In the genomic region with DNA sequence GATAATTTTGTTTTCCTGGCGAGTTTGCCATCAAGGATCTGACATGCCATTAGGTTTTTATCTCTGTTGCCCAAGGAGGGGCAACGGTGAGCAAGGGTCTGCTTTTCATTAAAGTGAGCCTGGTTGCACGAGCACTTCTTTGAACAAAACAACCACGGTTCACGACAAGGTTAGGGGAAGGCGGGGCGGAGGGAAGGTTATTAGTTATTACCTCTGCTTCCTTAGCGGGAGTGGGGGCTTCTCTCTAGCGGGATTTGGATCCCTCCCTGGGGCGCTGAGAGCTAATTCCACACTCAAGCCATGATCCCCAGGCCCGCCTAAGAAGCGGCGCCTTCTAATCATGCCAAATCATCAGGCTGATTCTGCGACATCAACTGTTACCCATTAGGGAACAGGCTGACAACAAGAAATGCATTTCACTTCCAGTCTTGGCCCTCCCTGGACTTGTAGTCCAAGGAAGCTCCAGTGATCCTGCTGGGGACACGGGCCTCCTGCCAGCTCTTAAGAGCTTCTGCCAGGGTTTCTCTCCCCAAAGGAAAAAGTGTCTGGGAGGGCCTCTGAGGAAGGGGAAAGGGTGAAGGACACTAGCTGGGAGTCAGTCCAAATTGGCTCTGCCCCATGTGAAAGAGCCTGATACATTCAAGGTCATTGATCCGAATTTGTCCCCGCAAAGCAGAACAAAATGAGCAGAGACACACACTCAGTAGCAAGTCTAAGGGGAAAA, we compare ENCODE assay signal across 18 cellular contexts.
A peak's percentile ranks its signal among the peaks of the same experiment; 100 is the strongest.
DNase-seq lines count a peak whose midpoint lies in the region; ATAC-seq and TF ChIP-seq lines count a peak whose summit lies in the region.
"Had no signal": no experiment of that assay in that cellular context is flagged by ENCODE, and none has a peak within 500 bp of the region (broad histone marks: within the 10 kb centered on the region; RNA-seq: fewer than 3 reads in every experiment).

No MANE protein-coding gene starts in this region.

- peak overlapping the region; percentile 74 for H3K27ac Mint-ChIP-seq in activated naive CD4-positive, alpha-beta T cell treated with anti-CD3 and anti-CD28 coated beads for 36 hours
- H3K27ac Mint-ChIP-seq: immature natural killer cell had no signal

- H3K9me3 ChIP-seq in duodenal mucosa (ENCODE audit: control insufficient read depth in 1 of 2, low read length in 2 of 2), result no peaks in the 10 kb centered on the region
- no peaks in the 10 kb centered on the region for H3K9me3 ChIP-seq in mesodermal cell (ENCODE audit: control insufficient read depth, low read length)
- H3K9me3 ChIP-seq in upper lobe of right lung, result no peaks in the 10 kb centered on the region
- no peaks in the 10 kb centered on the region for H3K9me3 ChIP-seq in aorta (ENCODE audit: control insufficient read depth, low read length)

- no peak for DNase-seq in activated naive CD4-positive, alpha-beta T cell treated with anti-CD3 and anti-CD28 coated beads for 36 hours
- no peak for DNase-seq in activated naive CD4-positive, alpha-beta T cell treated with anti-CD3 and anti-CD28 coated beads, Interleukin-2, amount 50 U/mL, for 16 hours
- DNase-seq in upper lobe of right lung (no peak), aorta (no peak), GF-D8 (lab: John Stamatoyannopoulos, UW) (no peak)
- DNase-seq: ACHN; activated CD4-positive, alpha-beta T cell treated with anti-CD3 and anti-CD28 coated beads for 1 hour; activated T-cell treated with anti-CD3 and anti-CD28 coated beads, Interleukin-2, amount 50 U/mL, for 24 hours; GM23248; immature natural killer cell; NCI-H1048; NCI-H345; stimulated activated CD4-positive, alpha-beta T cell treated with anti-CD3 and anti-CD28 coated beads, Interleukin-4, amount 100 ng/mL, for 24 hours; T-helper 2 cell had no signal

- ATAC-seq in upper lobe of right lung (peak; percentile 37), esophagus mucosa (no peak), aorta (ENCODE audit: low FRiP score) (no peak)

- CTCF ChIA-PET in activated naive CD4-positive, alpha-beta T cell treated with anti-CD3 and anti-CD28 coated beads for 36 hours (lab: Charles Lee), result interaction anchor here (1.2 kb wide), 1 partner anchor 26 kb away, joined by 4 read pairs; no protein-coding TSS in a partner anchor

- no peak overlapping the region for H3K9ac ChIP-seq in duodenal mucosa (ENCODE audit: low read depth in 1 of 2, low read length in 2 of 2)
- H3K9ac ChIP-seq: GM23248 had no signal

- no peak for TF ChIP-seq CTCF in upper lobe of right lung (IDR thresholded peaks at IDR 0.05)

- no peak overlapping the region for H3K4me3 Mint-ChIP-seq in activated naive CD4-positive, alpha-beta T cell treated with anti-CD3 and anti-CD28 coated beads for 36 hours
- H3K4me3 Mint-ChIP-seq: activated T-cell treated with anti-CD3 and anti-CD28 coated beads, Interleukin-2, amount 50 U/mL, for 24 hours; immature natural killer cell had no signal

- peaks cover 3% of the 10 kb centered on the region for H3K9me3 Mint-ChIP-seq in activated naive CD4-positive, alpha-beta T cell treated with anti-CD3 and anti-CD28 coated beads for 36 hours
- H3K9me3 Mint-ChIP-seq: activated T-cell treated with anti-CD3 and anti-CD28 coated beads, Interleukin-2, amount 50 U/mL, for 24 hours; immature natural killer cell had no signal

- no peaks in the 10 kb centered on the region for H3K4me1 ChIP-seq in duodenal mucosa (ENCODE audit: control insufficient read depth in 1 of 2, insufficient read depth in 2 of 2, low read length in 2 of 2)
- peaks cover 9% of the 10 kb centered on the region for H3K4me1 ChIP-seq in mesodermal cell (ENCODE audit: control insufficient read depth, insufficient read depth, low read length, poor library complexity, severe bottlenecking)
- no peaks in the 10 kb centered on the region for H3K4me1 ChIP-seq in upper lobe of right lung
- H3K4me1 ChIP-seq in aorta (ENCODE audit: control insufficient read depth in 1 of 2, insufficient read depth in 2 of 2, low read length in 2 of 2), result no peaks in the 10 kb centered on the region

- no peaks in the 10 kb centered on the region for H3K27me3 ChIP-seq in duodenal mucosa (ENCODE audit: control insufficient read depth in 1 of 2, insufficient read depth in 2 of 2, low read length in 2 of 2)
- no peaks in the 10 kb centered on the region for H3K27me3 ChIP-seq in upper lobe of right lung
- H3K27me3 ChIP-seq in aorta (ENCODE audit: control insufficient read depth in 1 of 2, insufficient read depth in 2 of 2, low read length in 1 of 2), result no peaks in the 10 kb centered on the region

- peaks cover 36% of the 10 kb centered on the region for H3K4me1 Mint-ChIP-seq in activated naive CD4-positive, alpha-beta T cell treated with anti-CD3 and anti-CD28 coated beads for 36 hours (ENCODE audit: low read depth)
- H3K4me1 Mint-ChIP-seq: immature natural killer cell had no signal

- H3K36me3 Mint-ChIP-seq in activated naive CD4-positive, alpha-beta T cell treated with anti-CD3 and anti-CD28 coated beads for 36 hours (ENCODE audit: low read depth), result no peaks in the 10 kb centered on the region
- H3K36me3 Mint-ChIP-seq: immature natural killer cell had no signal

- H3K27ac ChIP-seq in duodenal mucosa (ENCODE audit: low read depth, low read length), result peak overlapping the region; percentile 3
- H3K27ac ChIP-seq in mesodermal cell (ENCODE audit: low read depth, low read length, severe bottlenecking), result peak overlapping the region; percentile 45
- H3K27ac ChIP-seq in upper lobe of right lung, result peak overlapping the region; percentile 17
- no peak overlapping the region for H3K27ac ChIP-seq in aorta (ENCODE audit: low read depth in 1 of 2, low read length in 2 of 2)
- H3K27ac ChIP-seq: dorsolateral prefrontal cortex, GM23248 had no signal

- WGBS in mesodermal cell (ENCODE audit: insufficient coverage in 2 of 2), 2 experiments, result 86 to 100% methylated on average over 4 to 5 of the region's 17 CpGs
- 75 to 88% methylated on average over 17 of the region's 17 CpGs for WGBS in aorta, 2 donors

- H3K4me3 ChIP-seq in duodenal mucosa (ENCODE audit: low read depth in 1 of 2, low read length in 2 of 2) (no peak overlapping the region), mesodermal cell (ENCODE audit: extremely low read depth, insufficient read depth, low read length, poor library complexity, severe bottlenecking) (no peak overlapping the region), upper lobe of right lung (no peak overlapping the region), aorta (ENCODE audit: low read length in 2 of 2) (no peak overlapping the region)
- H3K4me3 ChIP-seq: dorsolateral prefrontal cortex, GM23248 had no signal

- no peaks in the 10 kb centered on the region for H3K27me3 Mint-ChIP-seq in activated naive CD4-positive, alpha-beta T cell treated with anti-CD3 and anti-CD28 coated beads for 36 hours (ENCODE audit: low read depth)

- intact Hi-C loops in activated naive CD4-positive, alpha-beta T cell treated with anti-CD3 and anti-CD28 coated beads for 36 hours (cut with micrococcal nuclease), result no loop called here
- intact Hi-C loops in upper lobe of right lung (cut with DNase I), result no loop called here
- intact Hi-C loops in aorta (cut with DNase I), result no loop called here

- H3K36me3 ChIP-seq in duodenal mucosa (ENCODE audit: control insufficient read depth in 1 of 2, insufficient read depth in 2 of 2, low read length in 2 of 2) (no peaks in the 10 kb centered on the region), mesodermal cell (ENCODE audit: control insufficient read depth, insufficient read depth, low read length) (no peaks in the 10 kb centered on the region), upper lobe of right lung (no peaks in the 10 kb centered on the region), aorta (ENCODE audit: control insufficient read depth in 1 of 2, insufficient read depth in 2 of 2, low read length in 1 of 2) (no peaks in the 10 kb centered on the region)

Comparison
In these comparisons a context has a peak if more than half of its experiments do, and no peak if none do; other contexts are left out.
1. H3K27ac ChIP-seq: peak in duodenal mucosa (single experiment), mesodermal cell (single experiment) and upper lobe of right lung (single experiment); none in aorta (0 of 2).